In genomic region chr18:22332590-22332989, GRCh38 we compare ENCODE assay signal across 14 cellular contexts.
DNase-seq lines count a peak whose midpoint lies in the region; ATAC-seq and TF ChIP-seq lines count a peak whose summit lies in the region.
"Had no signal": no experiment of that assay in that cellular context is flagged by ENCODE, and none has a peak within 500 bp of the region (broad histone marks: within the 10 kb centered on the region; RNA-seq: fewer than 3 reads in every experiment).

No MANE protein-coding gene starts in this region.

- H3K27ac ChIP-seq in endodermal cell (ENCODE audit: low read depth, low read length): no peak overlapping the region
- H3K27ac ChIP-seq: ovary, WERI-Rb-1 had no signal

- WGBS in endodermal cell (ENCODE audit: insufficient coverage in 1 of 2, insufficient read length in 1 of 2), 2 experiments: 71 to 90% methylated on average over 2 to 5 of the region's 5 CpGs

- H3K27me3 Mint-ChIP-seq in natural killer cell (ENCODE audit: low read depth in 2 of 2) (no peaks in the 10 kb centered on the region), endodermal cell (ENCODE audit: insufficient read depth) (peaks cover 83% of the 10 kb centered on the region)
- H3K27me3 Mint-ChIP-seq in natural killer cell treated with Interleukin-12 subunit alpha and Interleukin-12 subunit beta and Interleukin-15 and Interleukin-18, amount 100 ng/mL, for 72 hours: no peaks in the 10 kb centered on the region
- H3K27me3 Mint-ChIP-seq: stimulated activated naive CD8-positive, alpha-beta T cell treated with anti-CD3 and anti-CD28 coated beads, Interleukin-15, Interleukin-2, amounts not matched to agents 100 ng/mL and 50 ng/mL, for 24 hours had no signal

- H3K27ac Mint-ChIP-seq in natural killer cell (no peak overlapping the region), endodermal cell (no peak overlapping the region)
- H3K27ac Mint-ChIP-seq in natural killer cell treated with Interleukin-12 subunit alpha and Interleukin-12 subunit beta and Interleukin-15 and Interleukin-18, amount 100 ng/mL, for 72 hours: no peak overlapping the region
- H3K27ac Mint-ChIP-seq: activated T-cell treated with anti-CD3 and anti-CD28 coated beads, Interleukin-2, amount 50 U/mL, for 72 hours; stimulated activated naive CD8-positive, alpha-beta T cell treated with anti-CD3 and anti-CD28 coated beads, Interleukin-15, Interleukin-2, amounts not matched to agents 100 ng/mL and 50 ng/mL, for 24 hours had no signal

- H3K36me3 ChIP-seq in endodermal cell (ENCODE audit: control insufficient read depth, insufficient read depth, low read length): no peaks in the 10 kb centered on the region
- H3K36me3 ChIP-seq: ovary, WERI-Rb-1 had no signal

- intact Hi-C loops in natural killer cell (cut with micrococcal nuclease): no loop called here

- H3K9ac ChIP-seq in endodermal cell (ENCODE audit: extremely low read depth, low read length, poor library complexity, severe bottlenecking): no peak overlapping the region

- H3K4me3 ChIP-seq in endodermal cell (ENCODE audit: low read length): no peak overlapping the region
- H3K4me3 ChIP-seq: ovary had no signal

- DNase-seq in natural killer cell (no peak), NOMO-1 (lab: John Stamatoyannopoulos, UW; ENCODE audit: unreplicated experiment in 2 of 2) (peak; percentile 22 to 33), endodermal cell (peak; percentile 92), NCI-H510A (lab: John Stamatoyannopoulos, UW) (no peak), NCI-H524 treated with DMSO at 0.1 percent for 48 hours (lab: John Stamatoyannopoulos, UW) (no peak)
- no peak for DNase-seq in natural killer cell treated with Interleukin-12 subunit alpha and Interleukin-12 subunit beta and Interleukin-15 and Interleukin-18, amount 100 ng/mL, for 72 hours (ENCODE audit: low spot score)
- no peak for DNase-seq in effector CD8-positive, alpha-beta T cell (lab: John Stamatoyannopoulos, UW)
- DNase-seq: activated T-cell treated with anti-CD3 and anti-CD28 coated beads, Interleukin-2, amount 50 U/mL, for 72 hours; ovary; stimulated activated CD4-positive, alpha-beta T cell treated with anti-CD3 and anti-CD28 coated beads, Interleukin-1b, Interleukin-23, amount 100 ng/mL, for 48 hours; WERI-Rb-1 had no signal

- H3K9me3 ChIP-seq in endodermal cell (ENCODE audit: control insufficient read depth, low read length): no peaks in the 10 kb centered on the region
- H3K9me3 ChIP-seq: ovary had no signal

- H3K4me3 Mint-ChIP-seq in natural killer cell (no peak overlapping the region), endodermal cell (no peak overlapping the region)
- H3K4me3 Mint-ChIP-seq in natural killer cell treated with Interleukin-12 subunit alpha and Interleukin-12 subunit beta and Interleukin-15 and Interleukin-18, amount 100 ng/mL, for 72 hours: no peak overlapping the region
- H3K4me3 Mint-ChIP-seq: activated T-cell treated with anti-CD3 and anti-CD28 coated beads, Interleukin-2, amount 50 U/mL, for 72 hours; stimulated activated naive CD8-positive, alpha-beta T cell treated with anti-CD3 and anti-CD28 coated beads, Interleukin-15, Interleukin-2, amounts not matched to agents 100 ng/mL and 50 ng/mL, for 24 hours had no signal

- no peaks in the 10 kb centered on the region for H3K36me3 Mint-ChIP-seq in natural killer cell
- no peaks in the 10 kb centered on the region for H3K36me3 Mint-ChIP-seq in natural killer cell treated with Interleukin-12 subunit alpha and Interleukin-12 subunit beta and Interleukin-15 and Interleukin-18, amount 100 ng/mL, for 72 hours
- no peaks in the 10 kb centered on the region for H3K36me3 Mint-ChIP-seq in endodermal cell (ENCODE audit: low read depth)

- H3K4me1 Mint-ChIP-seq in natural killer cell: peaks cover 25 to 37% of the 10 kb centered on the region in 2 donors
- H3K4me1 Mint-ChIP-seq in natural killer cell treated with Interleukin-12 subunit alpha and Interleukin-12 subunit beta and Interleukin-15 and Interleukin-18, amount 100 ng/mL, for 72 hours (ENCODE audit: low read depth in 2 of 2): peaks cover 8 to 20% of the 10 kb centered on the region in 2 donors
- peaks cover 14% of the 10 kb centered on the region for H3K4me1 Mint-ChIP-seq in endodermal cell

- TF ChIP-seq CTCF in natural killer cell (IDR thresholded peaks at IDR 0.05) (no peak), endodermal cell (conservative IDR thresholded peaks at IDR 0.05) (peak; percentile 85)

- H3K9me3 Mint-ChIP-seq in natural killer cell (peaks cover 0 to 2% of the 10 kb centered on the region in 2 donors), endodermal cell (no peaks in the 10 kb centered on the region)
- no peaks in the 10 kb centered on the region for H3K9me3 Mint-ChIP-seq in natural killer cell treated with Interleukin-12 subunit alpha and Interleukin-12 subunit beta and Interleukin-15 and Interleukin-18, amount 100 ng/mL, for 72 hours
- H3K9me3 Mint-ChIP-seq: stimulated activated naive CD8-positive, alpha-beta T cell treated with anti-CD3 and anti-CD28 coated beads, Interleukin-15, Interleukin-2, amounts not matched to agents 100 ng/mL and 50 ng/mL, for 24 hours had no signal

- ATAC-seq in natural killer cell (peak; percentile 48 to 78 (median 69)), esophagus mucosa (no peak)
- no peak for ATAC-seq in natural killer cell treated with Interleukin-12 subunit alpha and Interleukin-12 subunit beta and Interleukin-15 and Interleukin-18, amount 100 ng/mL, for 72 hours
- ATAC-seq: Panc1 had no signal

- peaks cover 37% of the 10 kb centered on the region for H3K27me3 ChIP-seq in endodermal cell (ENCODE audit: control insufficient read depth, insufficient read depth, low read length, poor library complexity, severe bottlenecking)
- H3K27me3 ChIP-seq: ovary had no signal

- no peaks in the 10 kb centered on the region for H3K4me1 ChIP-seq in endodermal cell (ENCODE audit: control insufficient read depth, insufficient read depth, low read length)

Comparison
In these comparisons a context has a peak if more than half of its experiments do, and no peak if none do; other contexts are left out.
1. ATAC-seq: peak in natural killer cell (3 of 3); none in natural killer cell treated with Interleukin-12 subunit alpha and Interleukin-12 subunit beta and Interleukin-15 and Interleukin-18, amount 100 ng/mL, for 72 hours (0 of 2) and esophagus mucosa (single experiment).
2. DNase-seq: peak in NOMO-1 (2 of 2) and endodermal cell (single experiment); none in natural killer cell (single experiment), natural killer cell treated with Interleukin-12 subunit alpha and Interleukin-12 subunit beta and Interleukin-15 and Interleukin-18, amount 100 ng/mL, for 72 hours (single experiment), NCI-H510A (single experiment), effector CD8-positive, alpha-beta T cell (single experiment) and NCI-H524 treated with DMSO at 0.1 percent for 48 hours (single experiment).